In the genomic region with DNA sequence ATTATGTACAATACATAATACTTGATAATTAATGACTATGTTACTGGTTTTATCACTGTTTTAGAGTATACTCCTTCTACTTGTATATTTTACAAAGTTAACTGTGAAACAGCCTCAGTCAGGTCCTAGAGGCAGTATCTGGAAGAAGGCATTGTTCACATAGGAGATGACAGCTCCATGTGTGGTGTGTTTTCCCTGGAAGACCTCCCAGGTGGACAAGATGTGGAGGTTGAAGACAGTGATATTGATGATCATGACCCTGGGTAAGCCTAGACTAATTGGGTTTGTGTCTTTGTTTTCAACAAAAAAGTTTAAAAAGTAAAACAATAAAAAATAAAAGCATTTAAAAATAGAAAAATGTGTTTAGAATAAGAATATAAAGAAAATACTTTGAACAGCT, we compare ENCODE assay signal across 39 cellular contexts.
"Had no signal": no experiment of that assay in that cellular context is flagged by ENCODE, and none has a peak within 500 bp of the region (broad histone marks: within the 10 kb centered on the region; RNA-seq: fewer than 3 reads in every experiment).

No MANE protein-coding gene starts in this region.

- H3K9me3 ChIP-seq: adrenal gland, ascending aorta, body of pancreas, breast epithelium had no signal

- H3K4me1 ChIP-seq: body of pancreas, breast epithelium had no signal

- H3K4me1 Mint-ChIP-seq: central memory CD8-positive, alpha-beta T cell had no signal

- ATAC-seq: activated naive CD4-positive, alpha-beta T cell treated with anti-CD3 and anti-CD28 coated beads, Interleukin-2, amount 50 U/mL, for 72 hours; activated naive CD8-positive, alpha-beta T cell treated with anti-CD3 and anti-CD28 coated beads, Interleukin-2, amount 50 U/mL, for 24 hours; activated T-cell treated with anti-CD3 and anti-CD28 coated beads, Interleukin-2, amount 50 U/mL, for 4 hours; activated T-cell treated with anti-CD3 and anti-CD28 coated beads, Interleukin-2, amount 50 U/mL, for 72 hours; activated T-helper 17 cell treated with anti-CD3 and anti-CD28 coated beads, Interleukin-2, amount 50 U/mL, for 72 hours; body of pancreas had no signal

- H3K36me3 Mint-ChIP-seq: activated naive CD4-positive, alpha-beta T cell treated with anti-CD3 and anti-CD28 coated beads, Interleukin-2, amount 50 U/mL, for 24 hours; activated naive CD4-positive, alpha-beta T cell treated with anti-CD3 and anti-CD28 coated beads, Interleukin-2, amount 50 U/mL, for 72 hours; activated naive CD8-positive, alpha-beta T cell treated with anti-CD3 and anti-CD28 coated beads for 36 hours; brain had no signal

- FAIRE-seq: bronchial epithelial cell, colon had no signal

- H3K27ac Mint-ChIP-seq: activated naive CD4-positive, alpha-beta T cell treated with anti-CD3 and anti-CD28 coated beads for 36 hours; activated naive CD4-positive, alpha-beta T cell treated with anti-CD3 and anti-CD28 coated beads, Interleukin-2, amount 50 U/mL, for 24 hours; activated naive CD4-positive, alpha-beta T cell treated with anti-CD3 and anti-CD28 coated beads, Interleukin-2, amount 50 U/mL, for 72 hours; activated naive CD8-positive, alpha-beta T cell; activated naive CD8-positive, alpha-beta T cell treated with anti-CD3 and anti-CD28 coated beads for 36 hours; activated naive CD8-positive, alpha-beta T cell treated with anti-CD3 and anti-CD28 coated beads, Interleukin-2, amount 10 ng/mL, durations not matched to agents 7 days and 5 days; activated naive CD8-positive, alpha-beta T cell treated with anti-CD3 and anti-CD28 coated beads, Interleukin-2, amount 50 U/mL, for 24 hours; activated T-cell treated with anti-CD3 and anti-CD28 coated beads, Interleukin-2, amount 50 U/mL, for 24 hours; activated T-cell treated with anti-CD3 and anti-CD28 coated beads, Interleukin-2, amount 50 U/mL, for 72 hours; activated T-helper 1 cell treated with anti-CD3 and anti-CD28 coated beads, Interleukin-12 subunit alpha, Interleukin-12 subunit beta, Interleukin-2, Interleukin-4 antibody, amounts not matched to agents 30 ng/mL and 10 ng/mL and 1 ng/mL, durations not matched to agents 14 hours and 24 hours and 36 hours; activated T-helper 17 cell treated with anti-CD3 and anti-CD28 coated beads, Interleukin-2, amount 50 U/mL, for 72 hours; activated T-helper 2 cell treated with anti-CD3 and anti-CD28 coated beads, Interferon-gamma antibody, Interleukin-2, Interleukin-4, amounts not matched to agents 10 μg/mL and 5 μg/mL and 100 μg/mL, durations not matched to agents 14 hours and 24 hours and 36 hours; brain had no signal

- H3K27me3 ChIP-seq: adrenal gland, ascending aorta, body of pancreas, brain microvascular endothelial cell, breast epithelium, cardiac muscle cell had no signal

- H3K9me3 Mint-ChIP-seq: activated naive CD4-positive, alpha-beta T cell treated with anti-CD3 and anti-CD28 coated beads for 36 hours; activated naive CD4-positive, alpha-beta T cell treated with anti-CD3 and anti-CD28 coated beads, Interleukin-2, amount 50 U/mL, for 24 hours; activated naive CD8-positive, alpha-beta T cell treated with anti-CD3 and anti-CD28 coated beads, Interleukin-2, amount 50 U/mL, for 24 hours; activated T-cell treated with anti-CD3 and anti-CD28 coated beads, Interleukin-2, amount 50 U/mL, for 24 hours; activated T-cell treated with anti-CD3 and anti-CD28 coated beads, Interleukin-2, amount 50 U/mL, for 4 hours; activated T-helper 1 cell treated with anti-CD3 and anti-CD28 coated beads, Interleukin-12 subunit alpha, Interleukin-12 subunit beta, Interleukin-2, Interleukin-4 antibody, amounts not matched to agents 30 ng/mL and 10 ng/mL and 1 ng/mL, durations not matched to agents 14 hours and 24 hours and 36 hours; activated T-helper 17 cell treated with anti-CD3 and anti-CD28 coated beads, Interleukin-2, amount 50 U/mL, for 72 hours; activated T-helper 2 cell treated with anti-CD3 and anti-CD28 coated beads, Interferon-gamma antibody, Interleukin-2, Interleukin-4, amounts not matched to agents 10 μg/mL and 5 μg/mL and 100 μg/mL, durations not matched to agents 14 hours and 24 hours and 36 hours; central memory CD8-positive, alpha-beta T cell had no signal

- H3K27me3 Mint-ChIP-seq: activated naive CD4-positive, alpha-beta T cell treated with anti-CD3 and anti-CD28 coated beads, Interleukin-2, amount 50 U/mL, for 24 hours; activated naive CD8-positive, alpha-beta T cell treated with anti-CD3 and anti-CD28 coated beads, Interleukin-2, amount 50 U/mL, for 24 hours; activated T-cell treated with anti-CD3 and anti-CD28 coated beads, Interleukin-2, amount 50 U/mL, for 24 hours; activated T-helper 17 cell treated with anti-CD3 and anti-CD28 coated beads, Interleukin-2, amount 50 U/mL, for 72 hours; central memory CD8-positive, alpha-beta T cell had no signal

- H3K4me3 Mint-ChIP-seq: activated naive CD4-positive, alpha-beta T cell treated with anti-CD3 and anti-CD28 coated beads for 36 hours; activated naive CD4-positive, alpha-beta T cell treated with anti-CD3 and anti-CD28 coated beads, Interleukin-2, amount 50 U/mL, for 24 hours; activated naive CD8-positive, alpha-beta T cell; activated naive CD8-positive, alpha-beta T cell treated with anti-CD3 and anti-CD28 coated beads for 36 hours; activated naive CD8-positive, alpha-beta T cell treated with anti-CD3 and anti-CD28 coated beads, Interleukin-2, amount 10 ng/mL, durations not matched to agents 7 days and 5 days; activated naive CD8-positive, alpha-beta T cell treated with anti-CD3 and anti-CD28 coated beads, Interleukin-2, amount 50 U/mL, for 24 hours; activated T-cell treated with anti-CD3 and anti-CD28 coated beads, Interleukin-2, amount 50 U/mL, for 24 hours; activated T-cell treated with anti-CD3 and anti-CD28 coated beads, Interleukin-2, amount 50 U/mL, for 4 hours; activated T-cell treated with anti-CD3 and anti-CD28 coated beads, Interleukin-2, amount 50 U/mL, for 72 hours; activated T-helper 1 cell treated with anti-CD3 and anti-CD28 coated beads, Interleukin-12 subunit alpha, Interleukin-12 subunit beta, Interleukin-2, Interleukin-4 antibody, amounts not matched to agents 30 ng/mL and 10 ng/mL and 1 ng/mL, durations not matched to agents 14 hours and 24 hours and 36 hours; activated T-helper 17 cell treated with anti-CD3 and anti-CD28 coated beads, Interleukin-2, amount 50 U/mL, for 72 hours; brain; central memory CD8-positive, alpha-beta T cell had no signal

- DNase-seq: activated effector memory CD4-positive, alpha-beta T cell treated with anti-CD3 and anti-CD28 coated beads, Interleukin-2, amount 50 U/mL, for 16 hours; activated effector memory CD4-positive, alpha-beta T cell treated with Interleukin-2 at 50 U/mL for 16 hours; activated gamma-delta T cell; activated gamma-delta T cell treated with Interleukin-2 at 50 U/mL for 16 hours; activated naive CD4-positive, alpha-beta T cell; activated naive CD4-positive, alpha-beta T cell treated with anti-CD3 and anti-CD28 coated beads for 36 hours; activated naive CD4-positive, alpha-beta T cell treated with anti-CD3 and anti-CD28 coated beads, Interleukin-2, amount 50 U/mL, for 16 hours; activated naive CD4-positive, alpha-beta T cell treated with Interleukin-2 at 50 U/mL for 16 hours; activated naive CD8-positive, alpha-beta T cell treated with anti-CD3 and anti-CD28 coated beads for 36 hours; activated naive CD8-positive, alpha-beta T cell treated with anti-CD3 and anti-CD28 coated beads, Interleukin-2, amount 10 ng/mL, durations not matched to agents 7 days and 5 days; activated naive CD8-positive, alpha-beta T cell treated with anti-CD3 and anti-CD28 coated beads, Interleukin-2, amount 50 U/mL, for 24 hours; activated T-cell treated with anti-CD3 and anti-CD28 coated beads, Interleukin-2, amount 50 U/mL, for 1 hour; activated T-cell treated with anti-CD3 and anti-CD28 coated beads, Interleukin-2, amount 50 U/mL, for 24 hours; activated T-cell treated with anti-CD3 and anti-CD28 coated beads, Interleukin-2, amount 50 U/mL, for 4 hours; activated T-cell treated with anti-CD3 and anti-CD28 coated beads, Interleukin-2, amount 50 U/mL, for 48 hours; activated T-cell treated with anti-CD3 and anti-CD28 coated beads, Interleukin-2, amount 50 U/mL, for 72 hours; adrenal gland; amniotic stem cell; amygdala; anterior cingulate cortex; aorta; body of pancreas; brain microvascular endothelial cell; caudate nucleus; central memory CD4-positive, alpha-beta T cell; cerebellar nuclear complex had no signal

- H3K36me3 ChIP-seq: adrenal gland, ascending aorta, brain microvascular endothelial cell, breast epithelium, cardiac muscle cell had no signal

- H3K27ac ChIP-seq: adrenal gland, ascending aorta, body of pancreas, brain microvascular endothelial cell, breast epithelium, cardiac muscle cell had no signal

- H3K4me3 ChIP-seq: adrenal gland, ascending aorta, body of pancreas, breast epithelium, cardiac muscle cell had no signal
